6 cellular contexts compared by ENCODE assay signal in genomic region chr5:178445534-178445933, GRCh38.
"Had no signal": no experiment of that assay in that cellular context is flagged by ENCODE, and none has a peak within 500 bp of the region (broad histone marks: within the 10 kb centered on the region; RNA-seq: fewer than 3 reads in every experiment).

No MANE protein-coding gene starts in this region.

- H3K9ac ChIP-seq: KMS-11 had no signal

- H3K4me2 ChIP-seq: KMS-11 had no signal

- H3K27ac ChIP-seq: HL-60, KMS-11 had no signal

- DNase-seq: IMR-90, KBM-7, KG1 had no signal

- FAIRE-seq: HTR-8/SVneo had no signal
